ENCODE assay signal across 1 cellular context in genomic region chr15:64640146-64640868, GRCh38.
TF ChIP-seq lines count a peak whose summit lies in the region.

No MANE protein-coding gene starts in this region.

TF ChIP-seq in WTC11, 78 proteins besides CTCF, POLR2A, EP300 and RAD21 (continued from another document):
- no peak for TF ChIP-seq ZNF532 (CRISPR knock-in tag; IDR thresholded peaks at IDR 0.05; ENCODE audit: borderline replicate concordance)
- no peak for TF ChIP-seq ZNF317 (CRISPR knock-in tag; IDR thresholded peaks at IDR 0.05; ENCODE audit: borderline replicate concordance, low read depth)
- no peak for TF ChIP-seq ZNF671 (CRISPR knock-in tag; IDR thresholded peaks at IDR 0.05)
- no peak for TF ChIP-seq TCF7 (CRISPR knock-in tag; IDR thresholded peaks at IDR 0.05; ENCODE audit: low read depth)
